31 cellular contexts compared by ENCODE assay signal in the genomic region with DNA sequence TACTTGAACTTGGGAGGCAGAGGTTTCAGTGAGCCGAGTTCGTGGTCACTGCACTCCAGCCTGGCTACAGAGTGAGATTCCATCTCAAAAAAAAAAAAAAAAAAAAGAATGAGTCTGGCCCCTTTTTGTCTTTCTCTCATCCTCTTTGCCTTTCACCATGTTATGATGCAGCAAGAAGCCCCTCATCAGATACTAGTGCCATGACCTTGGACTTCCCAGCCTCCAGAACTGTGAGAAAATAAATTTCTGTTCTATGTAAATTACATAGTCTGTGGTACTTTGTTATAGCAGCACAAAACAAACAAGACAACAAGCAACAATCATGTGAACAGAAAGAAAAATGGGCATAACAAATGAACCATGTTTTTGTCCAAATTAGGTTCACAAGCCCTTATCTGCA. TPM values are rescaled to one million over a fixed set of nuclear protein-coding genes. Genes with fewer than 3 reads are reported as not detected.
DNase-seq lines count a peak whose midpoint lies in the region; ATAC-seq and TF ChIP-seq lines count a peak whose summit lies in the region.
"Had no signal": no experiment of that assay in that cellular context is flagged by ENCODE, and none has a peak within 500 bp of the region (broad histone marks: within the 10 kb centered on the region; RNA-seq: fewer than 3 reads in every experiment).

No MANE protein-coding gene starts in this region.

- H3K79me2 ChIP-seq in Karpas-422 (ENCODE audit: low read length) = peaks cover 27% of the 10 kb centered on the region

- H3K4me2 ChIP-seq in Karpas-422 (ENCODE audit: low read depth, low read length, poor library complexity, severe bottlenecking) = no peak overlapping the region

- no peaks in the 10 kb centered on the region for H3K9me3 Mint-ChIP-seq in activated naive CD4-positive, alpha-beta T cell treated with anti-CD3 and anti-CD28 coated beads, Interleukin-2, amount 10 ng/mL, durations not matched to agents 7 days and 5 days
- no peaks in the 10 kb centered on the region for H3K9me3 Mint-ChIP-seq in activated naive CD8-positive, alpha-beta T cell treated with anti-CD3 and anti-CD28 coated beads, Interleukin-2, amount 50 U/mL, for 24 hours
- H3K9me3 Mint-ChIP-seq in neural crest cell = no peaks in the 10 kb centered on the region
- no peaks in the 10 kb centered on the region for H3K9me3 Mint-ChIP-seq in stimulated activated memory B cell treated with anti-CD40 and anti-IgM and Interleukin-4, amounts not matched to agents 10 μg/mL and 1 μg/mL and 100 μg/mL, for 72 hours
- H3K9me3 Mint-ChIP-seq: activated B cell treated with CpG ODN at 0.5 μM for 24 hours, CD14-positive monocyte, endodermal cell had no signal

- H3K9ac ChIP-seq in Karpas-422 (ENCODE audit: low read length) = no peak overlapping the region
- H3K9ac ChIP-seq: parathyroid adenoma had no signal

- peaks cover 3% of the 10 kb centered on the region; the same call in 1 of the 2 replicates for H4K20me1 ChIP-seq in Karpas-422 (ENCODE audit: insufficient read depth, low read depth, low read length)

- H3K36me3 ChIP-seq in Karpas-422 (ENCODE audit: insufficient read depth, low read length) = peaks cover 4% of the 10 kb centered on the region; the same call in 1 of the 2 replicates
- no peaks in the 10 kb centered on the region for H3K36me3 ChIP-seq in ovary
- H3K36me3 ChIP-seq: left lung had no signal

- H3K27me3 Mint-ChIP-seq in activated naive CD4-positive, alpha-beta T cell treated with anti-CD3 and anti-CD28 coated beads, Interleukin-2, amount 10 ng/mL, durations not matched to agents 7 days and 5 days = no peaks in the 10 kb centered on the region
- no peaks in the 10 kb centered on the region for H3K27me3 Mint-ChIP-seq in activated naive CD8-positive, alpha-beta T cell treated with anti-CD3 and anti-CD28 coated beads, Interleukin-2, amount 50 U/mL, for 24 hours
- peaks cover 25% of the 10 kb centered on the region for H3K27me3 Mint-ChIP-seq in neural crest cell (ENCODE audit: low read depth)
- H3K27me3 Mint-ChIP-seq in stimulated activated memory B cell treated with anti-CD40 and anti-IgM and Interleukin-4, amounts not matched to agents 10 μg/mL and 1 μg/mL and 100 μg/mL, for 72 hours = no peaks in the 10 kb centered on the region
- H3K27me3 Mint-ChIP-seq: activated B cell treated with CpG ODN at 0.5 μM for 24 hours had no signal

- no peak overlapping the region for H2AFZ ChIP-seq in Karpas-422 (ENCODE audit: low read length)
- H2AFZ ChIP-seq: parathyroid adenoma had no signal

- H3K9me2 ChIP-seq in Karpas-422 (replicated peaks; ENCODE audit: insufficient read depth, low read length) = no peaks in the 10 kb centered on the region

- peaks cover 30% of the 10 kb centered on the region for H3K4me1 ChIP-seq in Karpas-422 (ENCODE audit: low read length)
- H3K4me1 ChIP-seq in ovary (ENCODE audit: insufficient read depth) = peaks cover 13% of the 10 kb centered on the region

- no peak for ATAC-seq in activated naive CD8-positive, alpha-beta T cell treated with anti-CD3 and anti-CD28 coated beads, Interleukin-2, amount 50 U/mL, for 24 hours
- ATAC-seq in stimulated activated memory B cell treated with anti-CD40 and anti-IgM and Interleukin-4, amounts not matched to agents 10 μg/mL and 1 μg/mL and 100 μg/mL, for 72 hours = no peak
- ATAC-seq: left lung, right cardiac atrium had no signal

- intact Hi-C loops in ovary (cut with DNase I) = no loop called here

- peak overlapping the region; percentile 27 for H3K4me3 Mint-ChIP-seq in activated naive CD4-positive, alpha-beta T cell treated with anti-CD3 and anti-CD28 coated beads, Interleukin-2, amount 10 ng/mL, durations not matched to agents 7 days and 5 days
- H3K4me3 Mint-ChIP-seq in activated naive CD8-positive, alpha-beta T cell treated with anti-CD3 and anti-CD28 coated beads, Interleukin-2, amount 50 U/mL, for 24 hours = peak overlapping the region; percentile 62
- peak overlapping the region; percentile 66 for H3K4me3 Mint-ChIP-seq in neural crest cell
- H3K4me3 Mint-ChIP-seq in stimulated activated memory B cell treated with anti-CD40 and anti-IgM and Interleukin-4, amounts not matched to agents 10 μg/mL and 1 μg/mL and 100 μg/mL, for 72 hours = no peak overlapping the region
- H3K4me3 Mint-ChIP-seq: activated B cell treated with CpG ODN at 0.5 μM for 24 hours, CD14-positive monocyte, endodermal cell, nephron progenitor cell had no signal

- CTCF ChIA-PET in activated naive CD4-positive, alpha-beta T cell treated with anti-CD3 and anti-CD28 coated beads, Interleukin-2, amount 10 ng/mL, durations not matched to agents 7 days and 5 days (lab: Charles Lee) = no interaction called here

- H3K27me3 ChIP-seq in Karpas-422 (ENCODE audit: low read length) (no peaks in the 10 kb centered on the region), ovary (no peaks in the 10 kb centered on the region)
- H3K27me3 ChIP-seq: esophagus squamous epithelium, left lung, MG63 had no signal

- H3K27ac Mint-ChIP-seq in activated naive CD4-positive, alpha-beta T cell treated with anti-CD3 and anti-CD28 coated beads, Interleukin-2, amount 10 ng/mL, durations not matched to agents 7 days and 5 days = peak overlapping the region; percentile 39
- no peak overlapping the region for H3K27ac Mint-ChIP-seq in activated naive CD8-positive, alpha-beta T cell treated with anti-CD3 and anti-CD28 coated beads, Interleukin-2, amount 50 U/mL, for 24 hours
- H3K27ac Mint-ChIP-seq in neural crest cell (ENCODE audit: unreplicated experiment) = no peak overlapping the region
- H3K27ac Mint-ChIP-seq in stimulated activated memory B cell treated with anti-CD40 and anti-IgM and Interleukin-4, amounts not matched to agents 10 μg/mL and 1 μg/mL and 100 μg/mL, for 72 hours = no peak overlapping the region
- H3K27ac Mint-ChIP-seq: activated B cell treated with CpG ODN at 0.5 μM for 24 hours, endodermal cell, nephron progenitor cell had no signal

- no peak for TF ChIP-seq POLR2A in ovary (IDR thresholded peaks at IDR 0.05)

- no peak for TF ChIP-seq EP300 in ovary (IDR thresholded peaks at IDR 0.05)

- DNase-seq in activated naive CD4-positive, alpha-beta T cell treated with anti-CD3 and anti-CD28 coated beads, Interleukin-2, amount 10 ng/mL, durations not matched to agents 7 days and 5 days = no peak
- no peak for DNase-seq in activated naive CD4-positive, alpha-beta T cell treated with anti-CD3 and anti-CD28 coated beads, Interleukin-2, amount 50 U/mL, for 16 hours
- peak; percentile 20 for DNase-seq in Karpas-422
- no peak for DNase-seq in activated naive CD8-positive, alpha-beta T cell treated with anti-CD3 and anti-CD28 coated beads, Interleukin-2, amount 50 U/mL, for 24 hours
- no peak for DNase-seq in neural crest cell (ENCODE audit: low read depth, low spot score)
- DNase-seq in ovary = no peak
- DNase-seq: activated B cell treated with CpG ODN at 0.5 μM for 24 hours; DMS153; endodermal cell; esophagus squamous epithelium; HCEC 1CT; hippocampal formation; left lung; MG63; NCI-H1417; NCI-H2081; NCI-H226; NCI-H774; nephron progenitor cell; right cardiac atrium; RPMI8226; stimulated activated CD4-positive, alpha-beta T cell treated with anti-CD3 and anti-CD28 coated beads, Interleukin-4, amount 100 ng/mL, for 1 hour; stimulated activated naive CD4-positive, alpha-beta T cell; T1000 had no signal

- TF ChIP-seq CTCF in neural crest cell (conservative IDR thresholded peaks at IDR 0.05) = no peak
- no peak for TF ChIP-seq CTCF in ovary (IDR thresholded peaks at IDR 0.05)

- H3K27ac ChIP-seq in Karpas-422 (ENCODE audit: low read length) (no peak overlapping the region), ovary (no peak overlapping the region)
- H3K27ac ChIP-seq: esophagus squamous epithelium, left lung, parathyroid adenoma had no signal

- peaks cover 27% of the 10 kb centered on the region for H3K36me3 Mint-ChIP-seq in activated naive CD4-positive, alpha-beta T cell treated with anti-CD3 and anti-CD28 coated beads, Interleukin-2, amount 10 ng/mL, durations not matched to agents 7 days and 5 days
- peaks cover 20% of the 10 kb centered on the region for H3K36me3 Mint-ChIP-seq in activated naive CD8-positive, alpha-beta T cell treated with anti-CD3 and anti-CD28 coated beads, Interleukin-2, amount 50 U/mL, for 24 hours (ENCODE audit: low read depth)
- H3K36me3 Mint-ChIP-seq in neural crest cell (ENCODE audit: low read depth) = no peaks in the 10 kb centered on the region
- peaks cover 18% of the 10 kb centered on the region for H3K36me3 Mint-ChIP-seq in stimulated activated memory B cell treated with anti-CD40 and anti-IgM and Interleukin-4, amounts not matched to agents 10 μg/mL and 1 μg/mL and 100 μg/mL, for 72 hours

- H3K9me3 ChIP-seq in Karpas-422 (ENCODE audit: low read length) (no peaks in the 10 kb centered on the region), ovary (no peaks in the 10 kb centered on the region)
- H3K9me3 ChIP-seq: esophagus squamous epithelium, left lung, MG63 had no signal

- peaks cover 50% of the 10 kb centered on the region for H3K4me1 Mint-ChIP-seq in activated naive CD4-positive, alpha-beta T cell treated with anti-CD3 and anti-CD28 coated beads, Interleukin-2, amount 10 ng/mL, durations not matched to agents 7 days and 5 days
- H3K4me1 Mint-ChIP-seq in activated naive CD8-positive, alpha-beta T cell treated with anti-CD3 and anti-CD28 coated beads, Interleukin-2, amount 50 U/mL, for 24 hours = peaks cover 39% of the 10 kb centered on the region
- H3K4me1 Mint-ChIP-seq in neural crest cell = peaks cover 33% of the 10 kb centered on the region
- peaks cover 37% of the 10 kb centered on the region for H3K4me1 Mint-ChIP-seq in stimulated activated memory B cell treated with anti-CD40 and anti-IgM and Interleukin-4, amounts not matched to agents 10 μg/mL and 1 μg/mL and 100 μg/mL, for 72 hours

- 80 to 87% (median 82%) methylated on average over 2 of the region's 2 CpGs for WGBS in ovary, 3 donors

- H3K4me3 ChIP-seq in Karpas-422 (ENCODE audit: low read length) = no peak overlapping the region
- H3K4me3 ChIP-seq in ovary = no peak overlapping the region
- H3K4me3 ChIP-seq: esophagus squamous epithelium, left lung, MG63 had no signal

RNA-seq across cellular contexts. Expression of gene DBNL, which starts 2.3 kb away (rescaled TPM):
- 116 and 184 TPM in 2 replicates for total RNA-seq in Karpas-422 (2014; rRNA removed; shearing (Covaris generic); ENCODE audit: low replicate concordance)
- total RNA-seq in neural crest cell (74.1 and 74.6 TPM in 2 replicates), ovary (10 to 100 TPM; 56.3 to 91.1 (median 70.2) TPM)
- 10 to 100 TPM; 22.0 to 57.7 TPM for polyA plus RNA-seq in ovary

RNA-seq across cellular contexts. Expression of gene PGAM2, which starts 23.1 kb away (rescaled TPM):
- total RNA-seq in Karpas-422 (2014; rRNA removed; shearing (Covaris generic); ENCODE audit: low replicate concordance) = 1.9 TPM in 1 of 2 replicates, not detected in the other
- total RNA-seq in neural crest cell = 1.8 and 2.4 TPM in 2 replicates
- total RNA-seq in ovary = 1 to 10 TPM in 4 of 7 donors, under 1 TPM in 1, not detected in 2; 0.72 to 3.2 (median 1.9) TPM
- 1 to 10 TPM in 1 of 2 donors, under 1 TPM in 1; 0.40 to 1.7 TPM for polyA plus RNA-seq in ovary
- total RNA-seq: mesenteric fat pad had no signal
- polyA plus RNA-seq: CD14-positive monocyte had no signal

RNA-seq across cellular contexts. Expression of gene POLM, which starts 40.1 kb away (rescaled TPM):
- 34.5 and 47.1 TPM in 2 replicates for total RNA-seq in Karpas-422 (2014; rRNA removed; shearing (Covaris generic); ENCODE audit: low replicate concordance)
- total RNA-seq in neural crest cell (21.5 and 26.0 TPM in 2 replicates), ovary (10 to 100 TPM; 20.9 to 37.3 (median 30.2) TPM)
- 10 to 100 TPM in 1 of 2 donors, 1 to 10 TPM in 1; 5.1 to 24.7 TPM for polyA plus RNA-seq in ovary

RNA-seq across cellular contexts. Expression of gene SPDYE1, which starts 44.5 kb away (rescaled TPM):
- not detected in 2 replicates for total RNA-seq in Karpas-422 (2014; rRNA removed; shearing (Covaris generic); ENCODE audit: low replicate concordance)
- total RNA-seq in neural crest cell (not detected in 2 replicates), ovary (under 1 TPM in 3 of 7 donors, not detected in 4; 0.10 to 0.17 (median 0.13) TPM)
- under 1 TPM in 1 of 2 donors, not detected in 1; 0.02 TPM for polyA plus RNA-seq in ovary
- total RNA-seq: activated B cell treated with CpG ODN at 0.5 μM for 24 hours, aorta, esophagus squamous epithelium, frontal cortex, left lung, mesenteric fat pad had no signal
- polyA plus RNA-seq: CD14-positive monocyte, thymus had no signal
